Comparison of ENCODE assay signal across 18 cellular contexts in genomic region chr11:132202621-132203020, GRCh38.
DNase-seq lines count a peak whose midpoint lies in the region; TF ChIP-seq lines count a peak whose summit lies in the region.
"Had no signal": no experiment of that assay in that cellular context is flagged by ENCODE, and none has a peak within 500 bp of the region (broad histone marks: within the 10 kb centered on the region; RNA-seq: fewer than 3 reads in every experiment).

No MANE protein-coding gene starts in this region.

- in situ Hi-C loops in astrocyte of the cerebellum (cut with HindIII; ENCODE audit: low sequenced_read_pairs) = no loop called here

- no peaks in the 10 kb centered on the region for H3K4me1 Mint-ChIP-seq in nephron progenitor cell
- H3K4me1 Mint-ChIP-seq: B cell had no signal

- no peaks in the 10 kb centered on the region for H3K36me3 Mint-ChIP-seq in nephron progenitor cell (ENCODE audit: low read depth)
- H3K36me3 Mint-ChIP-seq: CD8-positive, alpha-beta T cell had no signal

- H3K9me3 Mint-ChIP-seq in nephron progenitor cell = peaks cover 10% of the 10 kb centered on the region
- H3K9me3 Mint-ChIP-seq: CD8-positive, alpha-beta T cell had no signal

- no peak overlapping the region for H3K27ac Mint-ChIP-seq in nephron progenitor cell
- H3K27ac Mint-ChIP-seq: B cell; CD8-positive, alpha-beta T cell had no signal

- DNase-seq in AG10803 (ENCODE audit: low read depth) (peak; percentile 55), GM04504 (ENCODE audit: low read depth) (peak; percentile 17), astrocyte of the cerebellum (ENCODE audit: low read depth) (peak; percentile 16), foreskin melanocyte (peak; percentile 69), nephron progenitor cell (no peak), MV-4-11 (lab: John Stamatoyannopoulos, UW) (no peak), CD1c-positive myeloid dendritic cell (ENCODE audit: extremely low spot score) (no peak), SKM-1 treated with dmso at 0.1 percent for 144 hours (lab: John Stamatoyannopoulos, UW; ENCODE audit: unreplicated experiment) (no peak)
- DNase-seq: CD8-positive, alpha-beta T cell; NCI-H1048; NCI-H146; NCI-H2227 treated with DMSO at 0.1 percent for 48 hours; NCI-H526 treated with DMSO at 0.1 percent for 48 hours; NK-92 treated with Interleukin-12 subunit alpha and Interleukin-12 subunit beta, amount 100 ng/mL, for 24 hours; PC-3 had no signal

- H3K27me3 Mint-ChIP-seq in nephron progenitor cell (ENCODE audit: low read depth, poor library complexity) = peaks cover 3% of the 10 kb centered on the region
- H3K27me3 Mint-ChIP-seq: B cell had no signal

- TF ChIP-seq CTCF in AG10803 (conservative IDR thresholded peaks at IDR 0.05; ENCODE audit: low read length) = no peak
- no peak for TF ChIP-seq CTCF in astrocyte of the cerebellum (IDR thresholded peaks at IDR 0.05; ENCODE audit: low read depth, low read length, missing control alignments)
- TF ChIP-seq CTCF in nephron progenitor cell (IDR thresholded peaks at IDR 0.05) = no peak

- H3K4me3 Mint-ChIP-seq in nephron progenitor cell = no peak overlapping the region
- H3K4me3 Mint-ChIP-seq: B cell; CD8-positive, alpha-beta T cell had no signal

- H3K4me3 ChIP-seq in AG10803 (ENCODE audit: low read length) (no peak overlapping the region), astrocyte of the cerebellum (ENCODE audit: low read depth, low read length) (no peak overlapping the region)
- H3K4me3 ChIP-seq: GM12878, HAP-1 had no signal

Comparison
In these comparisons a context has a peak if more than half of its experiments do, and no peak if none do; other contexts are left out.
1. DNase-seq: peak in AG10803 (single experiment), GM04504 (single experiment), astrocyte of the cerebellum (single experiment) and foreskin melanocyte (single experiment); none in nephron progenitor cell (single experiment), MV-4-11 (single experiment), CD1c-positive myeloid dendritic cell (single experiment) and SKM-1 treated with dmso at 0.1 percent for 144 hours (single experiment).